8 cellular contexts compared by ENCODE assay signal in the genomic region with DNA sequence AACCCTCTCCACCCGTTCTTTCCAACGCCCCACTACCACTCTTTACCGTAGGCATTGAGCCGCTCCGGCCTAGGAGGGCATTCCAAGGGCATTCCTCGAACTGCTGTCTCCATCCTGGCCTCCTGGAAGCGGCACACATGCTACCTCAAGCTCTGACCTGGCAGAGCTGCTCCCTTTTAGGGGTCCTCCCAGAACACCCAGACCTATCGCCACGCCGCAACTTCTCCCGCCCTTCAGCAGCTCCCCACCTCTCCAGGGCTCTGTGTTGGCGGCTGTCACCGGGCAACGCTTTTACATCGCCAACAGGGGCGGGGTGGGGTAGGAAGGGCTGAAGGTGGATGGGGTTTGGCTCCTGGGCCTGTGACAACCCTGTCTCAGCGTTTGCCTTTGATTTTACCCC. TPM values are rescaled to one million over a fixed set of nuclear protein-coding genes. Genes with fewer than 3 reads are reported as not detected.
DNase-seq lines count a peak whose midpoint lies in the region; ATAC-seq, FAIRE-seq and TF ChIP-seq lines count a peak whose summit lies in the region.

No MANE protein-coding gene starts in this region.

- H3K4me1 ChIP-seq in osteoblast (ENCODE audit: insufficient read depth, low read length), result peaks cover 5% of the 10 kb centered on the region

- H4K20me1 ChIP-seq in osteoblast (ENCODE audit: insufficient read depth, low read length), result no peaks in the 10 kb centered on the region

- H3K4me2 ChIP-seq in osteoblast (ENCODE audit: insufficient read depth, low read length), result peak overlapping the region; percentile 84

- peak overlapping the region; percentile 81 for H2AFZ ChIP-seq in osteoblast (ENCODE audit: low read length)

- H3K79me2 ChIP-seq in osteoblast (ENCODE audit: insufficient read depth, low read length), result no peaks in the 10 kb centered on the region

- ATAC-seq in GM21367 (IDR thresholded peaks at IDR 0.05; ENCODE audit: unreplicated experiment), result no peak
- ATAC-seq in HG03139 (IDR thresholded peaks at IDR 0.05; ENCODE audit: unreplicated experiment), result no peak

- H3K4me3 ChIP-seq in fibroblast of villous mesenchyme (ENCODE audit: low read depth, low read length) (peak overlapping the region; percentile 59), osteoblast (ENCODE audit: insufficient read depth, low read length) (peak overlapping the region; percentile 71)

- peak; percentile 17 for DNase-seq in DMS153 treated with DMSO at 0.1 percent for 48 hours (lab: John Stamatoyannopoulos, UW; ENCODE audit: unreplicated experiment)
- DNase-seq in NCI-H774 (lab: John Stamatoyannopoulos, UW), result peak; percentile 10
- DNase-seq in fibroblast of villous mesenchyme (ENCODE audit: low read depth), result no peak
- DNase-seq in osteoblast (ENCODE audit: insufficient read length, low spot score, missing footprints), result no peak
- no peak for DNase-seq in 8988T
- DNase-seq in GM19239 (ENCODE audit: insufficient read length, low spot score), result no peak

- H3K27me3 ChIP-seq in osteoblast (ENCODE audit: insufficient read depth, low read length), result no peaks in the 10 kb centered on the region

- TF ChIP-seq CTCF in fibroblast of villous mesenchyme (IDR thresholded peaks at IDR 0.05; ENCODE audit: insufficient read depth, low read depth, low read length), result no peak
- TF ChIP-seq CTCF in osteoblast (IDR thresholded peaks at IDR 0.05; ENCODE audit: extremely low read depth, low read depth, low read length), result no peak

- H3K27ac ChIP-seq in osteoblast (ENCODE audit: low read depth, low read length), result no peak overlapping the region

- H3K36me3 ChIP-seq in osteoblast (ENCODE audit: insufficient read depth, low read length), result no peaks in the 10 kb centered on the region

- no peak for FAIRE-seq in GM19239 (lab: Jason Lieb, UNC)

- no peaks in the 10 kb centered on the region for H3K9me3 ChIP-seq in osteoblast (ENCODE audit: low read depth, low read length)

RNA-seq across cellular contexts. Expression of a gene that starts 4.6 kb away (rescaled TPM):
- total RNA-seq in fibroblast of villous mesenchyme (0.64 and 1.3 TPM in 2 replicates), osteoblast (0.36 and 0.88 TPM in 2 replicates)

RNA-seq across cellular contexts. Expression of a gene that starts 52.0 kb away (rescaled TPM):
- total RNA-seq in fibroblast of villous mesenchyme (21.6 and 30.2 TPM in 2 replicates), osteoblast (15.2 and 18.3 TPM in 2 replicates)

RNA-seq across cellular contexts. Expression of a gene that starts 52.3 kb away (rescaled TPM):
- total RNA-seq in fibroblast of villous mesenchyme (2.6 and 3.5 TPM in 2 replicates), osteoblast (1.8 TPM in 2 replicates)

Comparison
In these comparisons a context has a peak if more than half of its experiments do, and no peak if none do; other contexts are left out.
1. DNase-seq: peak in DMS153 treated with DMSO at 0.1 percent for 48 hours (single experiment) and NCI-H774 (single experiment); none in fibroblast of villous mesenchyme (single experiment), osteoblast (single experiment), 8988T (single experiment) and GM19239 (single experiment).